10 cellular contexts compared by ENCODE assay signal in genomic region chr4:41155194-41155830, GRCh38. TPM values are rescaled to one million over a fixed set of nuclear protein-coding genes. Genes with fewer than 3 reads are reported as not detected.
A peak's percentile ranks its signal among the peaks of the same experiment; 100 is the strongest.
DNase-seq lines count a peak whose midpoint lies in the region; ATAC-seq, FAIRE-seq and TF ChIP-seq lines count a peak whose summit lies in the region.
"Had no signal": no experiment of that assay in that cellular context is flagged by ENCODE, and none has a peak within 500 bp of the region (broad histone marks: within the 10 kb centered on the region; RNA-seq: fewer than 3 reads in every experiment).

No MANE protein-coding gene starts in this region.

- no peaks in the 10 kb centered on the region for H3K27me3 ChIP-seq in IMR-90 (ENCODE audit: control insufficient read depth, insufficient read depth, low read length)
- no peaks in the 10 kb centered on the region for H3K27me3 ChIP-seq in dorsolateral prefrontal cortex
- H3K27me3 ChIP-seq in spleen (replicated peaks in 1 of 7) = no peaks in the 10 kb centered on the region
- H3K27me3 ChIP-seq: cardiac muscle cell had no signal

- no peak for FAIRE-seq in kidney (lab: Jason Lieb, UNC)

- H2BK20ac ChIP-seq in IMR-90 (ENCODE audit: low read depth, low read length) = no peak overlapping the region

- peaks cover 29 to 51% of the 10 kb centered on the region in 2 experiments; a peak in 3 of 4 replicates for H3K79me1 ChIP-seq in IMR-90 (ENCODE audit: low read depth in 1 of 2, low read length in 2 of 2)

- H2BK120ac ChIP-seq in IMR-90 (ENCODE audit: low read depth, low read length) = peak overlapping the region; percentile 39; the same call in 1 of the 2 replicates

- H2AFZ ChIP-seq in IMR-90 (replicated peaks; ENCODE audit: low read length, poor library complexity) = no peak overlapping the region

- H3K4me2 ChIP-seq in IMR-90 (ENCODE audit: low read depth, low read length) = peak overlapping the region; percentile 48; the same call in 1 of the 2 replicates

- TF ChIP-seq POLR2A in IMR-90 (IDR thresholded peaks at IDR 0.05; ENCODE audit: low read depth, low read length) (no peak), spleen (IDR thresholded peaks at IDR 0.05) (no peak)

- in situ Hi-C loops in IMR-90 (cut with MboI; ENCODE audit: low sequenced_read_pairs) = no loop called here

- DNase-seq in IMR-90 (peak; percentile 80), dorsolateral prefrontal cortex (no peak), kidney (no peak), spleen (no peak), HUDEP-2 (lab: John Stamatoyannopoulos, UW; ENCODE audit: unreplicated experiment in 76 of 76) (no peak), iPS-NIHi7 (ENCODE audit: extremely low spot score) (no peak), AML-193 (lab: John Stamatoyannopoulos, UW) (no peak), activated gamma-delta T cell treated with Interleukin-2 at 50 U/mL for 16 hours (no peak)
- DNase-seq: DMS79 treated with DMSO at 0.1 percent for 48 hours had no signal

- H3K9me3 ChIP-seq in IMR-90 (ENCODE audit: control insufficient read depth, insufficient read depth, low read length) (no peaks in the 10 kb centered on the region), kidney (ENCODE audit: control insufficient read depth in 1 of 2, low read length in 2 of 2) (no peaks in the 10 kb centered on the region), spleen (no peaks in the 10 kb centered on the region)

- H3K18ac ChIP-seq in IMR-90 (ENCODE audit: low read depth, low read length) = peak overlapping the region; percentile 1; the same call in 1 of the 2 replicates

- intact Hi-C loops in IMR-90 (cut with micrococcal nuclease) = loop anchor here (5.0 kb wide), 2 partner anchors 57 to 178 kb away; partner anchors contain the start of gene APBB2
- intact Hi-C loops in dorsolateral prefrontal cortex (cut with DNase I) = no loop called here
- intact Hi-C loops in kidney (cut with DNase I) = no loop called here
- intact Hi-C loops in spleen (cut with DNase I; ENCODE audit: low total_unique reads) = no loop called here

- H2BK15ac ChIP-seq in IMR-90 (ENCODE audit: low read depth, low read length) = no peak overlapping the region

- H4K8ac ChIP-seq in IMR-90 (ENCODE audit: low read depth in 2 of 2, low read length in 2 of 2) = no peak overlapping the region

- no peak overlapping the region for H3K56ac ChIP-seq in IMR-90 (ENCODE audit: extremely low read depth, insufficient read depth, low read length)

- H3K9me1 ChIP-seq in IMR-90 (ENCODE audit: insufficient read depth, low read length) = peaks cover 15% of the 10 kb centered on the region

- H3K27ac ChIP-seq in IMR-90 (ENCODE audit: insufficient read depth, low read length) = no peak overlapping the region
- H3K27ac ChIP-seq in dorsolateral prefrontal cortex = peak overlapping the region in 55 of 59 donors; percentile 5 to 97 (median 65)
- peak overlapping the region; percentile 30 to 56 for H3K27ac ChIP-seq in kidney (ENCODE audit: low read depth in 2 of 2, low read length in 2 of 2)
- H3K27ac ChIP-seq in spleen = peak overlapping the region in 6 of 8 donors; percentile 53 to 80 (median 68)
- H3K27ac ChIP-seq: cardiac muscle cell had no signal

- H3K9ac ChIP-seq in IMR-90 (ENCODE audit: low read depth, low read length) = no peak overlapping the region
- H3K9ac ChIP-seq in kidney (ENCODE audit: low read length in 2 of 2) = peak overlapping the region in 1 of 2 donors; percentile 7

- H3K14ac ChIP-seq in IMR-90 (replicated peaks; ENCODE audit: low read depth, low read length) = no peak overlapping the region

- peak overlapping the region; percentile 22 for H2BK5ac ChIP-seq in IMR-90 (ENCODE audit: low read depth, low read length, poor library complexity, severe bottlenecking)

- CTCF ChIA-PET in IMR-90 (lab: Yijun Ruan, JAX) = interaction anchor here (0.7 to 1.4 kb wide), 4 partner anchors 17 to 224 kb away, joined by 3 to 4 read pairs (median 3); no protein-coding TSS in a partner anchor

- H2AK9ac ChIP-seq in IMR-90 (replicated peaks; ENCODE audit: low read depth, low read length, poor library complexity) = no peak overlapping the region

- H4K20me1 ChIP-seq in IMR-90 (ENCODE audit: insufficient read depth, low read length) = peaks cover 4% of the 10 kb centered on the region

- no peak overlapping the region for H4K5ac ChIP-seq in IMR-90 (ENCODE audit: low read depth, low read length)

- H3K36me3 ChIP-seq in IMR-90 (ENCODE audit: control insufficient read depth, insufficient read depth, low read length) = no peaks in the 10 kb centered on the region
- no peaks in the 10 kb centered on the region for H3K36me3 ChIP-seq in kidney (ENCODE audit: control insufficient read depth in 1 of 2, insufficient read depth in 2 of 2, low read length in 2 of 2)
- no peaks in the 10 kb centered on the region for H3K36me3 ChIP-seq in spleen
- H3K36me3 ChIP-seq: cardiac muscle cell had no signal

- POLR2A ChIA-PET in IMR-90 (lab: Charles Lee; ENCODE audit: unreplicated experiment) = no interaction called here

- H3K23ac ChIP-seq in IMR-90 (ENCODE audit: low read depth, low read length) = no peak overlapping the region; the same call in 1 of the 2 replicates

- H4K91ac ChIP-seq in IMR-90 (ENCODE audit: insufficient read depth, low read depth, low read length) = no peak overlapping the region

- dilution Hi-C loops in IMR-90 (cut with HindIII; ENCODE audit: low sequenced_read_pairs, unreplicated experiment) = no loop called here

- TF ChIP-seq CTCF in IMR-90 (conservative IDR thresholded peaks at IDR 0.05; ENCODE audit: low read depth, low read length) (no peak), dorsolateral prefrontal cortex (IDR thresholded peaks at IDR 0.05 in 54 of 56, conservative IDR thresholded peaks at IDR 0.05 in 2 of 56; ENCODE audit: low read depth in 1 of 56, partially characterized antibody in 56 of 56) (no peak), kidney (IDR thresholded peaks at IDR 0.05; ENCODE audit: borderline replicate concordance, extremely low read depth, insufficient read depth) (no peak), spleen (IDR thresholded peaks at IDR 0.05 in 8 of 11, conservative IDR thresholded peaks at IDR 0.05 in 3 of 11) (no peak)

- no peak overlapping the region for H3K4ac ChIP-seq in IMR-90 (ENCODE audit: low read depth, low read length)

- H2AK5ac ChIP-seq in IMR-90 (ENCODE audit: low read depth, low read length) = no peak overlapping the region

- peaks cover 9% of the 10 kb centered on the region for H3K4me1 ChIP-seq in IMR-90 (ENCODE audit: control insufficient read depth, insufficient read depth, low read length)
- H3K4me1 ChIP-seq in kidney (ENCODE audit: control insufficient read depth in 1 of 2, insufficient read depth in 1 of 2, low read depth in 1 of 2, low read length in 2 of 2) = peaks cover 5 to 17% of the 10 kb centered on the region in 2 donors
- peaks cover 0 to 13% (median 6%) of the 10 kb centered on the region in 6 donors for H3K4me1 ChIP-seq in spleen

- WGBS in IMR-90 (ENCODE audit: extremely low coverage in 2 of 2, insufficient read length in 1 of 2), 2 experiments = no CpG with 5 or more reads among the region's 5 CpGs
- WGBS in spleen, 5 donors = 53 to 85% (median 77%) methylated on average over 5 of the region's 5 CpGs

- H3K4me3 ChIP-seq in IMR-90 (ENCODE audit: insufficient read depth, low read depth, low read length) (no peak overlapping the region), dorsolateral prefrontal cortex (peak overlapping the region in 23 of 59 donors; percentile 2 to 36 (median 9)), kidney (ENCODE audit: low read length in 2 of 2) (peak overlapping the region in 1 of 2 donors; percentile 37), spleen (no peak overlapping the region)
- H3K4me3 ChIP-seq: cardiac muscle cell had no signal

- TF ChIP-seq RAD21 in IMR-90 (IDR thresholded peaks at IDR 0.05; ENCODE audit: low read length) = peak; percentile 8; the same call in 1 of the 2 replicates

- no TSS peak for BruUV-seq in IMR-90 (replicated peaks; lab: Mats Ljungman, UMichigan)

- peak; percentile 60 for ATAC-seq in IMR-90 (ENCODE audit: low read depth)

TF ChIP-seq in IMR-90, 13 proteins besides CTCF, POLR2A, EP300 and RAD21:
- no peak for TF ChIP-seq ELK1 (IDR thresholded peaks at IDR 0.05; ENCODE audit: borderline replicate concordance, low read depth, low read length)
- peak; percentile 88 for TF ChIP-seq CEBPB (IDR thresholded peaks at IDR 0.05; ENCODE audit: low read depth, low read length)
TF ChIP-seq in IMR-90: peak in this region for 1.

RNA-seq across cellular contexts. Expression of gene APBB2, which starts 59.0 kb away (rescaled TPM):
- 64.7 and 75.5 TPM in 2 replicates for total RNA-seq in IMR-90 (2012; rRNA removed)
- 41.1 and 47.9 TPM in 2 replicates for polyA plus RNA-seq in IMR-90 (2012; rRNA removed)
- polyA plus RNA-seq in IMR-90 (2012; cell fraction: cytosol; rRNA removed) = 21.2 and 27.8 TPM in 2 replicates
- 50.5 and 115 TPM in 2 replicates for polyA plus RNA-seq in IMR-90 (2012; cell fraction: nucleus; rRNA removed; ENCODE audit: low replicate concordance)
- total RNA-seq in dorsolateral prefrontal cortex = 100 to 1,000 TPM in 78 of 120 experiments, 10 to 100 TPM in 42; 71.7 to 260 (median 112) TPM
- total RNA-seq in kidney = 65.6 TPM
- polyA plus RNA-seq in kidney (ENCODE audit: insufficient read depth, low read depth, low replicate concordance) = 13.4 TPM
- 100 to 1,000 TPM in 2 of 7 donors, 10 to 100 TPM in 5; 49.2 to 115 (median 82.7) TPM for total RNA-seq in spleen
- polyA plus RNA-seq in spleen = 1 to 10 TPM; 4.0 to 8.3 (median 5.1) TPM
